Comparison of ENCODE assay signal across 29 cellular contexts in genomic region chr6:21413428-21413827, GRCh38.
"Had no signal": no experiment of that assay in that cellular context is flagged by ENCODE, and none has a peak within 500 bp of the region (broad histone marks: within the 10 kb centered on the region; RNA-seq: fewer than 3 reads in every experiment).

No MANE protein-coding gene starts in this region.

- H3K27me3 ChIP-seq: neutrophil, ovary, right lobe of liver, sigmoid colon, suprapubic skin, testis, tibial artery, transverse colon, upper lobe of right lung, vagina had no signal

- H3K4me1 ChIP-seq: parathyroid adenoma, psoas muscle, right lobe of liver, sigmoid colon, suprapubic skin, testis, tibial artery, transverse colon, upper lobe of right lung, vagina had no signal

- H3K9me3 Mint-ChIP-seq: stimulated activated effector memory CD8-positive, alpha-beta T cell treated with anti-CD3 and anti-CD28 coated beads, Interleukin-12 subunit alpha, Interleukin-12 subunit beta, amount 100 ng/mL, for 72 hours had no signal

- H3K4me3 ChIP-seq: ovary, psoas muscle, right lobe of liver, sigmoid colon, suprapubic skin, testis, tibial artery, transverse colon, upper lobe of right lung, vagina had no signal

- ATAC-seq: naive thymus-derived CD8-positive, alpha-beta T cell; psoas muscle; right cardiac atrium; right lobe of liver; stimulated activated effector memory CD8-positive, alpha-beta T cell treated with anti-CD3 and anti-CD28 coated beads, Interleukin-12 subunit alpha, Interleukin-12 subunit beta, amount 100 ng/mL, for 72 hours; stimulated activated naive B cell treated with anti-CD40 and anti-IgM and Interleukin-4, amounts not matched to agents 10 μg/mL and 1 μg/mL and 100 μg/mL, for 72 hours; upper lobe of right lung had no signal

- H3K9ac ChIP-seq: parathyroid adenoma had no signal

- H3K36me3 ChIP-seq: neutrophil, ovary, right lobe of liver, sigmoid colon, suprapubic skin, tibial artery, transverse colon, upper lobe of right lung, vagina had no signal

- H3K4me3 Mint-ChIP-seq: naive B cell; naive thymus-derived CD8-positive, alpha-beta T cell; stimulated activated effector memory CD8-positive, alpha-beta T cell treated with anti-CD3 and anti-CD28 coated beads, Interleukin-12 subunit alpha, Interleukin-12 subunit beta, amount 100 ng/mL, for 72 hours; stimulated activated naive B cell treated with anti-CD40 and anti-IgM and Interleukin-4, amounts not matched to agents 10 μg/mL and 1 μg/mL and 100 μg/mL, for 72 hours; stimulated activated naive CD8-positive, alpha-beta T cell treated with anti-CD3 and anti-CD28 coated beads, Interleukin-15, Interleukin-2, amounts not matched to agents 100 ng/mL and 50 ng/mL, for 24 hours; type B pancreatic cell had no signal

- DNase-seq: naive B cell; naive thymus-derived CD8-positive, alpha-beta T cell; occipital lobe; ovary; posterior cingulate gyrus; psoas muscle; right cardiac atrium; right lobe of liver; sigmoid colon; small intestine; stimulated activated CD4-positive, alpha-beta T cell treated with anti-CD3 and anti-CD28 coated beads, Interleukin-15, amount 100 ng/mL, for 24 hours; stimulated activated CD4-positive, alpha-beta T cell treated with anti-CD3 and anti-CD28 coated beads, Interleukin-2, amount 100 ng/mL, for 24 hours; stimulated activated CD4-positive, alpha-beta T cell treated with anti-CD3 and anti-CD28 coated beads, Interleukin-2, amount 100 ng/mL, for 48 hours; stimulated activated CD4-positive, alpha-beta T cell treated with anti-CD3 and anti-CD28 coated beads, Interleukin-4, amount 100 ng/mL, for 24 hours; stimulated activated naive B cell treated with anti-CD40 and anti-IgM and Interleukin-4, amounts not matched to agents 10 μg/mL and 1 μg/mL and 100 μg/mL, for 72 hours; stimulated activated naive CD4-positive, alpha-beta T cell treated with Interleukin-2 at 50 U/mL for 16 hours; substantia nigra; testis; tibial artery; transverse colon; upper lobe of right lung had no signal

- H3K27ac Mint-ChIP-seq: naive thymus-derived CD8-positive, alpha-beta T cell; progenitor cell of endocrine pancreas; stimulated activated effector memory CD8-positive, alpha-beta T cell treated with anti-CD3 and anti-CD28 coated beads, Interleukin-12 subunit alpha, Interleukin-12 subunit beta, amount 100 ng/mL, for 72 hours; stimulated activated naive B cell treated with anti-CD40 and anti-IgM and Interleukin-4, amounts not matched to agents 10 μg/mL and 1 μg/mL and 100 μg/mL, for 72 hours; stimulated activated naive CD8-positive, alpha-beta T cell treated with anti-CD3 and anti-CD28 coated beads, Interleukin-15, Interleukin-2, amounts not matched to agents 100 ng/mL and 50 ng/mL, for 24 hours; type B pancreatic cell had no signal

- H3K36me3 Mint-ChIP-seq: stimulated activated effector memory CD8-positive, alpha-beta T cell treated with anti-CD3 and anti-CD28 coated beads, Interleukin-12 subunit alpha, Interleukin-12 subunit beta, amount 100 ng/mL, for 72 hours; stimulated activated naive B cell treated with anti-CD40 and anti-IgM and Interleukin-4, amounts not matched to agents 10 μg/mL and 1 μg/mL and 100 μg/mL, for 72 hours had no signal

- H3K27me3 Mint-ChIP-seq: progenitor cell of endocrine pancreas, type B pancreatic cell had no signal

- H3K9me3 ChIP-seq: neutrophil, ovary, psoas muscle, right lobe of liver, sigmoid colon, suprapubic skin, testis, tibial artery, upper lobe of right lung, vagina had no signal

- H3K4me1 Mint-ChIP-seq: naive B cell; naive thymus-derived CD8-positive, alpha-beta T cell; stimulated activated effector memory CD8-positive, alpha-beta T cell treated with anti-CD3 and anti-CD28 coated beads, Interleukin-12 subunit alpha, Interleukin-12 subunit beta, amount 100 ng/mL, for 72 hours; stimulated activated naive B cell treated with anti-CD40 and anti-IgM and Interleukin-4, amounts not matched to agents 10 μg/mL and 1 μg/mL and 100 μg/mL, for 72 hours had no signal

- H2AFZ ChIP-seq: parathyroid adenoma had no signal

- H3K27ac ChIP-seq: neutrophil, ovary, parathyroid adenoma, psoas muscle, right lobe of liver, sigmoid colon, suprapubic skin, testis, tibial artery, transverse colon, upper lobe of right lung had no signal

- H3K79me2 ChIP-seq: parathyroid adenoma had no signal
